Comparison of ENCODE assay signal across 8 cellular contexts in genomic region chr19:31548941-31549340, GRCh38.
A peak's percentile ranks its signal among the peaks of the same experiment; 100 is the strongest.
DNase-seq lines count a peak whose midpoint lies in the region; TF ChIP-seq lines count a peak whose summit lies in the region.

No MANE protein-coding gene starts in this region.

- H3K4me2 ChIP-seq in Karpas-422 (ENCODE audit: low read depth, low read length, poor library complexity, severe bottlenecking): no peak overlapping the region

- H2AFZ ChIP-seq in Karpas-422 (ENCODE audit: low read length): no peak overlapping the region

- TF ChIP-seq CTCF in dorsolateral prefrontal cortex (IDR thresholded peaks at IDR 0.05 in 54 of 56, conservative IDR thresholded peaks at IDR 0.05 in 2 of 56; ENCODE audit: low read depth in 1 of 56, partially characterized antibody in 56 of 56) (peak in 50 of 56 donors; percentile 17 to 62 (median 38)), GM20000 (IDR thresholded peaks at IDR 0.05; ENCODE audit: extremely low read depth, missing control alignments) (no peak)

- H3K27me3 ChIP-seq in Karpas-422 (ENCODE audit: low read length) (0 out of 2 replicates have a peak, but pooled peaks cover 3% of the 10 kb centered on the region), dorsolateral prefrontal cortex (peaks cover 0 to 17% (median 0%) of the 10 kb centered on the region in 45 donors)

- no peaks in the 10 kb centered on the region for H3K9me2 ChIP-seq in Karpas-422 (replicated peaks; ENCODE audit: insufficient read depth, low read length)

- intact Hi-C loops in dorsolateral prefrontal cortex (cut with DNase I): loop anchor here in 1 of 2 donors (10.0 kb wide), 1 partner anchor 864 kb away; no protein-coding TSS in a partner anchor

- H3K9ac ChIP-seq in Karpas-422 (ENCODE audit: low read length): no peak overlapping the region

- H3K27ac ChIP-seq in Karpas-422 (ENCODE audit: low read length) (no peak overlapping the region), dorsolateral prefrontal cortex (no peak overlapping the region)

- H3K36me3 ChIP-seq in Karpas-422 (ENCODE audit: insufficient read depth, low read length): no peaks in the 10 kb centered on the region; the same call in 1 of the 2 replicates

- no peaks in the 10 kb centered on the region for H3K79me2 ChIP-seq in Karpas-422 (ENCODE audit: low read length)

- H3K4me3 ChIP-seq in Karpas-422 (ENCODE audit: low read length): no peak overlapping the region
- no peak overlapping the region for H3K4me3 ChIP-seq in dorsolateral prefrontal cortex

- DNase-seq in D341Med (ENCODE audit: low spot score) (peak; percentile 64), Karpas-422 (peak; percentile 58), dorsolateral prefrontal cortex (no peak), myocyte (ENCODE audit: low read depth) (peak; percentile 70), NCI-H2196 (lab: John Stamatoyannopoulos, UW; ENCODE audit: unreplicated experiment) (no peak), GM20000 (ENCODE audit: low spot score) (no peak), NCI-H69 (lab: John Stamatoyannopoulos, UW) (no peak), CD1c-positive myeloid dendritic cell (ENCODE audit: extremely low spot score) (no peak)

- no peaks in the 10 kb centered on the region; the same call in 1 of the 2 replicates for H3K9me3 ChIP-seq in Karpas-422 (ENCODE audit: low read length)

- H3K4me1 ChIP-seq in Karpas-422 (ENCODE audit: low read length): peaks cover 9% of the 10 kb centered on the region

- no peaks in the 10 kb centered on the region for H4K20me1 ChIP-seq in Karpas-422 (ENCODE audit: insufficient read depth, low read depth, low read length)

Comparison
In these comparisons a context has a peak if more than half of its experiments do, and no peak if none do; other contexts are left out.
1. DNase-seq: peak in D341Med (single experiment), Karpas-422 (single experiment) and myocyte (single experiment); none in dorsolateral prefrontal cortex (0 of 10), NCI-H2196 (single experiment), GM20000 (single experiment), NCI-H69 (single experiment) and CD1c-positive myeloid dendritic cell (single experiment).